ENCODE assay signal across 1 cellular context in genomic region chr3:105821433-105821832, GRCh38.
TF ChIP-seq lines count a peak whose summit lies in the region.

No MANE protein-coding gene starts in this region.

TF ChIP-seq in IMR-90, 13 proteins besides CTCF, POLR2A, EP300 and RAD21 (continued from another document):
- TF ChIP-seq ELK1 (IDR thresholded peaks at IDR 0.05; ENCODE audit: borderline replicate concordance, low read depth, low read length) (no peak), CEBPB (IDR thresholded peaks at IDR 0.05; ENCODE audit: low read depth, low read length) (no peak), RCOR1 (IDR thresholded peaks at IDR 0.05; ENCODE audit: insufficient replicate concordance, low read length) (no peak), FOS (IDR thresholded peaks at IDR 0.05; ENCODE audit: low read depth, low read length) (no peak), SMC3 (IDR thresholded peaks at IDR 0.05; ENCODE audit: low read depth, low read length) (no peak)
